ENCODE assay signal across 36 cellular contexts in the genomic region with DNA sequence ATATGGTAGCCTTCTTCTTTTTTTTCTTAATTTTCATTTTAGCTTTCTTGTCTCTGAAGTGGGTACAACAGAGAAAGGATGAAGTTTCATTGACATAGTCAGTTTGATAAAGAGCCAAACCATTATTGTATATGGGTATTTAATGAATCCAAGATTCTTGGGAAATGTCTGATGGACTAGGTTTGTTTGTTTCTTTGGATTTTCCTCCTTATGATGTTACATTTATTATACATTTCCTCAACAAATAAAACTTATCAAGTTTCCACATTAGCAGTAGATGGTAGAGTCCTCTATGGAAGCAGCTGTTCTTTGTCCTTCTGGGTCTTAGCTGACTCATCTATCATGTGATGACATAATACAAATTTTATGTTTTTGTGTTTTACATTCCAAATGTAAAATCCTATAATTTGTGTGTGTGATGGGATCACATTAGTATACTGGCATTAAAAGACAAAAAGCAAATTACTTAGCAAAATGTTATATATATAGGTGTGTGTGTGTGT. TPM values are rescaled to one million over a fixed set of nuclear protein-coding genes. Genes with fewer than 3 reads are reported as not detected.
DNase-seq lines count a peak whose midpoint lies in the region; ATAC-seq, FAIRE-seq and TF ChIP-seq lines count a peak whose summit lies in the region.
"Had no signal": no experiment of that assay in that cellular context is flagged by ENCODE, and none has a peak within 500 bp of the region (broad histone marks: within the 10 kb centered on the region; RNA-seq: fewer than 3 reads in every experiment).

No MANE protein-coding gene starts in this region.

- DNase-seq in GM23248 (peak; percentile 42), astrocyte (ENCODE audit: low read depth) (peak; percentile 40), fibroblast of pulmonary artery (ENCODE audit: low read depth) (peak; percentile 60), smooth muscle cell (lab: John Stamatoyannopoulos, UW; ENCODE audit: unreplicated experiment) (no peak), retina (no peak)
- no peak for DNase-seq in activated CD8-positive, alpha-beta memory T cell treated with anti-CD3 and anti-CD28 coated beads, Interleukin-2, amount 10 ng/mL, durations not matched to agents 7 days and 5 days
- DNase-seq: activated naive CD4-positive, alpha-beta T cell; activated naive CD8-positive, alpha-beta T cell treated with anti-CD3 and anti-CD28 coated beads, Interleukin-2, amount 50 U/mL, for 24 hours; activated T-cell treated with anti-CD3 and anti-CD28 coated beads, Interleukin-2, amount 50 U/mL, for 4 hours; C1 segment of cervical spinal cord; Caco-2; DMS79 treated with DMSO at 0.1 percent for 48 hours; dorsolateral prefrontal cortex; glutamatergic neuron; GOT3; left lung; mesendoderm; NCI-H1417 treated with DMSO at 0.1 percent for 48 hours; NCI-H2029 treated with DMSO at 0.1 percent for 48 hours; NCI-H524 treated with DMSO at 0.1 percent for 48 hours; PC-3; stimulated activated CD4-positive, alpha-beta T cell treated with anti-CD3 and anti-CD28 coated beads, Interleukin-4, amount 100 ng/mL, for 24 hours; T-helper 17 cell; tibial artery had no signal

- CTCF ChIA-PET in activated CD8-positive, alpha-beta memory T cell treated with anti-CD3 and anti-CD28 coated beads, Interleukin-2, amount 10 ng/mL, durations not matched to agents 7 days and 5 days (lab: Charles Lee): no interaction called here

- peak overlapping the region; percentile 18 for H3K4me2 ChIP-seq in GM23248 (ENCODE audit: unreplicated experiment)
- H3K4me2 ChIP-seq in astrocyte (ENCODE audit: low read length): no peak overlapping the region
- H3K4me2 ChIP-seq in smooth muscle cell: peak overlapping the region; percentile 9

- H3K4me1 ChIP-seq in GM23248 (ENCODE audit: insufficient read depth): peaks cover 29% of the 10 kb centered on the region
- peaks cover 21% of the 10 kb centered on the region for H3K4me1 ChIP-seq in astrocyte (ENCODE audit: insufficient read depth, low read length)
- peaks cover 14% of the 10 kb centered on the region for H3K4me1 ChIP-seq in smooth muscle cell (ENCODE audit: low read depth)
- H3K4me1 ChIP-seq: Caco-2 had no signal

- no peak overlapping the region for H3K4me3 Mint-ChIP-seq in astrocyte (ENCODE audit: unreplicated experiment)
- no peak overlapping the region for H3K4me3 Mint-ChIP-seq in activated CD8-positive, alpha-beta memory T cell treated with anti-CD3 and anti-CD28 coated beads, Interleukin-2, amount 10 ng/mL, durations not matched to agents 7 days and 5 days
- H3K4me3 Mint-ChIP-seq: activated naive CD8-positive, alpha-beta T cell treated with anti-CD3 and anti-CD28 coated beads, Interleukin-2, amount 50 U/mL, for 24 hours; activated T-cell treated with anti-CD3 and anti-CD28 coated beads, Interleukin-2, amount 50 U/mL, for 4 hours; central memory CD8-positive, alpha-beta T cell; T-helper 17 cell had no signal

- in situ Hi-C loops in GM23248 (cut with MboI): no loop called here

- H3K9me3 ChIP-seq in GM23248 (ENCODE audit: low read depth) (no peaks in the 10 kb centered on the region), astrocyte (ENCODE audit: insufficient read depth, low read depth, low read length) (no peaks in the 10 kb centered on the region), smooth muscle cell (replicated peaks; ENCODE audit: low read depth) (no peaks in the 10 kb centered on the region)
- H3K9me3 ChIP-seq: Caco-2, left lung, tibial artery, vagina had no signal

- ATAC-seq in activated CD8-positive, alpha-beta memory T cell treated with anti-CD3 and anti-CD28 coated beads, Interleukin-2, amount 10 ng/mL, durations not matched to agents 7 days and 5 days: no peak
- no peak for ATAC-seq in GM21367 (IDR thresholded peaks at IDR 0.05; ENCODE audit: unreplicated experiment)
- ATAC-seq: activated naive CD8-positive, alpha-beta T cell treated with anti-CD3 and anti-CD28 coated beads, Interleukin-2, amount 50 U/mL, for 24 hours; activated T-cell treated with anti-CD3 and anti-CD28 coated beads, Interleukin-2, amount 50 U/mL, for 4 hours; K562; left lung; PC-3; Right ventricle myocardium inferior; sciatic nerve; SK-N-SH treated with all-trans-retinoic acid at 6 μM for 48 hours; T-helper 17 cell had no signal

- no peaks in the 10 kb centered on the region for H3K27me3 Mint-ChIP-seq in astrocyte (ENCODE audit: low read depth, unreplicated experiment)
- H3K27me3 Mint-ChIP-seq in activated CD8-positive, alpha-beta memory T cell treated with anti-CD3 and anti-CD28 coated beads, Interleukin-2, amount 10 ng/mL, durations not matched to agents 7 days and 5 days: peaks cover 12% of the 10 kb centered on the region

- H3K79me2 ChIP-seq in GM23248 (ENCODE audit: insufficient read depth): no peaks in the 10 kb centered on the region
- H3K79me2 ChIP-seq in astrocyte (ENCODE audit: insufficient read depth, low read length): no peaks in the 10 kb centered on the region
- H3K79me2 ChIP-seq in smooth muscle cell (ENCODE audit: low read depth): no peaks in the 10 kb centered on the region

- H3K27ac ChIP-seq in GM23248 (peak overlapping the region; percentile 35), astrocyte (ENCODE audit: low read depth, low read length) (peak overlapping the region; percentile 50), smooth muscle cell (ENCODE audit: low read depth) (peak overlapping the region; percentile 78)
- H3K27ac ChIP-seq: dorsolateral prefrontal cortex, left lung, tibial artery, vagina had no signal

- peaks cover 22% of the 10 kb centered on the region for H3K4me1 Mint-ChIP-seq in astrocyte (ENCODE audit: low read depth, unreplicated experiment)
- H3K4me1 Mint-ChIP-seq in activated CD8-positive, alpha-beta memory T cell treated with anti-CD3 and anti-CD28 coated beads, Interleukin-2, amount 10 ng/mL, durations not matched to agents 7 days and 5 days: no peaks in the 10 kb centered on the region
- H3K4me1 Mint-ChIP-seq: activated naive CD8-positive, alpha-beta T cell treated with anti-CD3 and anti-CD28 coated beads, Interleukin-2, amount 50 U/mL, for 24 hours; central memory CD8-positive, alpha-beta T cell; T-helper 17 cell had no signal

- H3K36me3 Mint-ChIP-seq in astrocyte (ENCODE audit: low read depth, unreplicated experiment): peaks cover 3% of the 10 kb centered on the region
- H3K36me3 Mint-ChIP-seq in activated CD8-positive, alpha-beta memory T cell treated with anti-CD3 and anti-CD28 coated beads, Interleukin-2, amount 10 ng/mL, durations not matched to agents 7 days and 5 days: no peaks in the 10 kb centered on the region

- H4K20me1 ChIP-seq in GM23248 (ENCODE audit: insufficient read depth) (no peaks in the 10 kb centered on the region), astrocyte (ENCODE audit: insufficient read depth, low read length) (no peaks in the 10 kb centered on the region), smooth muscle cell (ENCODE audit: low read depth) (no peaks in the 10 kb centered on the region)

- no peaks in the 10 kb centered on the region for H3K9me2 ChIP-seq in GM23248 (ENCODE audit: insufficient read depth)

- H3F3A ChIP-seq in GM23248 (ENCODE audit: insufficient read depth): peaks cover 21% of the 10 kb centered on the region
- H3F3A ChIP-seq in smooth muscle cell (ENCODE audit: low read depth): peaks cover 5% of the 10 kb centered on the region

- FAIRE-seq in astrocyte (lab: Jason Lieb, UNC): no peak
- FAIRE-seq: endometrium, HTR-8/SVneo, islet of Langerhans, K562, TTC549 had no signal

- H3K9ac ChIP-seq in GM23248 (no peak overlapping the region), astrocyte (ENCODE audit: low read length) (no peak overlapping the region), smooth muscle cell (ENCODE audit: low read depth) (peak overlapping the region; percentile 2)

- no peaks in the 10 kb centered on the region for H3K9me3 Mint-ChIP-seq in astrocyte (ENCODE audit: unreplicated experiment)
- H3K9me3 Mint-ChIP-seq in activated CD8-positive, alpha-beta memory T cell treated with anti-CD3 and anti-CD28 coated beads, Interleukin-2, amount 10 ng/mL, durations not matched to agents 7 days and 5 days (ENCODE audit: low read depth): no peaks in the 10 kb centered on the region
- H3K9me3 Mint-ChIP-seq: activated naive CD8-positive, alpha-beta T cell treated with anti-CD3 and anti-CD28 coated beads, Interleukin-2, amount 50 U/mL, for 24 hours; activated T-cell treated with anti-CD3 and anti-CD28 coated beads, Interleukin-2, amount 50 U/mL, for 4 hours; central memory CD8-positive, alpha-beta T cell had no signal

- no peak overlapping the region for H3K4me3 ChIP-seq in GM23248
- no peak overlapping the region for H3K4me3 ChIP-seq in astrocyte (ENCODE audit: insufficient read depth, low read depth, low read length)
- no peak overlapping the region for H3K4me3 ChIP-seq in fibroblast of pulmonary artery (replicated peaks; ENCODE audit: low read depth, low read length)
- H3K4me3 ChIP-seq in smooth muscle cell: no peak overlapping the region
- H3K4me3 ChIP-seq: dorsolateral prefrontal cortex, K562, left lung, tibial artery, vagina had no signal

- TF ChIP-seq CTCF in astrocyte (IDR thresholded peaks at IDR 0.05; ENCODE audit: insufficient read depth, low read depth, low read length) (no peak), fibroblast of pulmonary artery (IDR thresholded peaks at IDR 0.05; ENCODE audit: low read length, missing control alignments) (no peak), smooth muscle cell (IDR thresholded peaks at IDR 0.05; ENCODE audit: borderline replicate concordance, insufficient read depth, poor library complexity, severe bottlenecking) (no peak)

- H2AFZ ChIP-seq in GM23248: no peak overlapping the region
- H2AFZ ChIP-seq in astrocyte (ENCODE audit: low read depth, low read length): no peak overlapping the region
- H2AFZ ChIP-seq in smooth muscle cell (ENCODE audit: low read depth): no peak overlapping the region

- no peaks in the 10 kb centered on the region for H3K27me3 ChIP-seq in GM23248 (replicated peaks; ENCODE audit: insufficient read depth)
- H3K27me3 ChIP-seq in astrocyte (ENCODE audit: insufficient read depth, low read length): no peaks in the 10 kb centered on the region
- no peaks in the 10 kb centered on the region for H3K27me3 ChIP-seq in smooth muscle cell (ENCODE audit: low read depth)
- H3K27me3 ChIP-seq: vagina had no signal

- H3K36me3 ChIP-seq in GM23248 (ENCODE audit: low read depth) (no peaks in the 10 kb centered on the region), astrocyte (ENCODE audit: insufficient read depth, low read length) (no peaks in the 10 kb centered on the region), smooth muscle cell (ENCODE audit: low read depth) (no peaks in the 10 kb centered on the region)
- H3K36me3 ChIP-seq: left lung, tibial artery, vagina had no signal

- H3K27ac Mint-ChIP-seq in astrocyte (ENCODE audit: unreplicated experiment): peak overlapping the region; percentile 58
- no peak overlapping the region for H3K27ac Mint-ChIP-seq in activated CD8-positive, alpha-beta memory T cell treated with anti-CD3 and anti-CD28 coated beads, Interleukin-2, amount 10 ng/mL, durations not matched to agents 7 days and 5 days
- H3K27ac Mint-ChIP-seq: activated naive CD8-positive, alpha-beta T cell treated with anti-CD3 and anti-CD28 coated beads, Interleukin-2, amount 50 U/mL, for 24 hours; T-helper 17 cell had no signal

RNA-seq across cellular contexts. Expression of gene COL24A1, which starts 6.0 kb away (rescaled TPM):
- 0.22 and 0.25 TPM in 2 replicates for total RNA-seq in GM23248 (2014; rRNA removed; shearing (Covaris generic))
- polyA plus RNA-seq in GM23248 (2016; fragmentation: Nextera tagmentation; extraction: Ambion mirVana) (0.22 and 0.23 TPM in 2 replicates), smooth muscle cell (1.5 and 1.7 TPM in 2 replicates)
- total RNA-seq in astrocyte (2.6 and 5.6 TPM in 2 replicates), smooth muscle cell (3.2 and 4.9 TPM in 2 replicates)
- total RNA-seq in activated CD8-positive, alpha-beta memory T cell treated with anti-CD3 and anti-CD28 coated beads, Interleukin-2, amount 10 ng/mL, durations not matched to agents 7 days and 5 days: not detected
- total RNA-seq: activated T-cell treated with anti-CD3 and anti-CD28 coated beads, Interleukin-2, amount 50 U/mL, for 4 hours; MCF 10A had no signal

Comparison
In these comparisons a context has a peak if more than half of its experiments do, and no peak if none do; other contexts are left out.
1. DNase-seq: peak in GM23248 (single experiment), astrocyte (single experiment) and fibroblast of pulmonary artery (single experiment); none in smooth muscle cell (single experiment), activated CD8-positive, alpha-beta memory T cell treated with anti-CD3 and anti-CD28 coated beads, Interleukin-2, amount 10 ng/mL, durations not matched to agents 7 days and 5 days (single experiment) and retina (single experiment).
2. Peak in every context shown above with its lines, with median percentiles within 50 percentile points of each other: H3K27ac ChIP-seq.